12 cellular contexts compared by ENCODE assay signal in the genomic region with DNA sequence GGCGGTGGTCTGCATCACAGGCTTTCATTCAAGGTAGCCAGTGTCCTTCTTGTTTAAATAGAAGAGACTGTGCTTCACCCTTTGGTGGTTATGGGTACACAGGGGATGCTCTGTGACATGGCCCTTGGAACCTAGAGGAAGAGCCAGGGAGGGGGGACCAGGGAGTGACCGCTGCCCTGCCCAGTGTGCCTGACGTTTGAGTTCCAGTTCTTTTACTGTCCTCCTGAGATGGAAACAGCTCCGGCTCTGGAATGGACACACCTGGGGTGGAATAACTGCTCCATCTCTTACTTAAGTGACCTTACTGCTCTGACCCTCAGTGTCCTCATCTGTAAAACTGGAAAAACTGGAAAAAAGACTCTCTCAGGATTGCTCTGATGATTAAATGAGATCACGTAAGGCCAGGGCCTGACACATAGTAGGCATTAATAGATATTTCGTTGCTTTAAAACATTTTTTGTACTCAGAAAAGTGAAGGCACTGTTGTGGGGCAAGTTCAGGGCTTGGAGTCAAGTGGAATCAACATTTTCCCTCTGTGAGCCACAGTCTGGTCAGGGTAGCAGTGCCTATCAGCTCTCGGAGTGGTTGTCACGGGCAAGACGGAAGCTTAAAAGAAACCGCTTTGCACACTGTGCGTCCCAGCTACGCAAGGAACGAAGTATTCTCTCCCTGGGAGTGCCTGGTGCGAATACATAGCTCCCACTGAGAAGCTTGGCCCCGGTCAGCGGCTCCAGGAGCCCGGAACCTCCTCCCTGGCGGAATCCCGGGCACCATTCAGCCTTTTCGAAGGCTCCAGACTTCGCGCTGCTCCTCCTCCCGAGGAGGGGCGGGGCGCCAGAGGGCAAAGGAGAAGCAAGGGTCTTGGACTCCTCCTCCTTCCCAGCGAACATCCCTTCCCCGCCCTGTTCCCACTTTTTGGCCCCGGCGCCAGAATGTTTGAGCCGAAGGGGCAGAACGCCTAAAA. TPM values are rescaled to one million over a fixed set of nuclear protein-coding genes. Genes with fewer than 3 reads are reported as not detected.
DNase-seq lines count a peak whose midpoint lies in the region; ATAC-seq and TF ChIP-seq lines count a peak whose summit lies in the region.
"Had no signal": no experiment of that assay in that cellular context is flagged by ENCODE, and none has a peak within 500 bp of the region (broad histone marks: within the 10 kb centered on the region; RNA-seq: fewer than 3 reads in every experiment).

No MANE protein-coding gene starts in this region.

- TF ChIP-seq CTCF in cardiac muscle cell (IDR thresholded peaks at IDR 0.05; ENCODE audit: low read depth, low read length) (no peak), RWPE2 (IDR thresholded peaks at IDR 0.05; ENCODE audit: poor library complexity, severe bottlenecking) (no peak)

- H3K36me3 ChIP-seq in cardiac muscle cell (no peaks in the 10 kb centered on the region), RWPE2 (ENCODE audit: low read depth) (no peaks in the 10 kb centered on the region), iPS-20b (ENCODE audit: insufficient read depth, low read depth, low read length) (no peaks in the 10 kb centered on the region), stomach smooth muscle (ENCODE audit: control insufficient read depth in 2 of 2, insufficient read depth in 2 of 2, low read length in 2 of 2) (no peaks in the 10 kb centered on the region)

- H3K27ac ChIP-seq in cardiac muscle cell, result no peak overlapping the region
- H3K27ac ChIP-seq in RWPE2 (ENCODE audit: poor library complexity, severe bottlenecking), result no peak overlapping the region
- H3K27ac ChIP-seq in iPS-20b (ENCODE audit: low read length), result no peak overlapping the region
- no peak overlapping the region for H3K27ac ChIP-seq in stomach smooth muscle (ENCODE audit: low read length)
- H3K27ac ChIP-seq: epithelial cell of prostate had no signal

- no peak overlapping the region for H3K9ac ChIP-seq in iPS-20b (ENCODE audit: low read depth, low read length)
- H3K9ac ChIP-seq in stomach smooth muscle (ENCODE audit: low read length in 2 of 2), result no peak overlapping the region

- H3K4me3 ChIP-seq in cardiac muscle cell, result peak overlapping the region; percentile 16
- no peak overlapping the region for H3K4me3 ChIP-seq in RWPE2 (ENCODE audit: severe bottlenecking)
- H3K4me3 ChIP-seq in iPS-20b (ENCODE audit: low read length), result peak overlapping the region; percentile 62
- peak overlapping the region; percentile 38 to 49 for H3K4me3 ChIP-seq in stomach smooth muscle (ENCODE audit: low read length in 2 of 2)

- H3K27me3 ChIP-seq in cardiac muscle cell, result peaks cover 100% of the 10 kb centered on the region
- H3K27me3 ChIP-seq in RWPE2 (ENCODE audit: insufficient read depth, poor library complexity, severe bottlenecking), result peaks cover 100% of the 10 kb centered on the region
- H3K27me3 ChIP-seq in iPS-20b (ENCODE audit: insufficient read depth, low read length), result peaks cover 100% of the 10 kb centered on the region
- H3K27me3 ChIP-seq in stomach smooth muscle (ENCODE audit: control insufficient read depth in 1 of 2, insufficient read depth in 2 of 2, low read length in 2 of 2), result peaks cover 57 to 62% of the 10 kb centered on the region in 2 donors

- H3K9me3 ChIP-seq in cardiac muscle cell (ENCODE audit: low read depth) (no peaks in the 10 kb centered on the region), RWPE2 (ENCODE audit: severe bottlenecking) (peaks cover 2% of the 10 kb centered on the region), iPS-20b (ENCODE audit: insufficient read depth, low read depth, low read length) (peaks cover 16% of the 10 kb centered on the region; the same call in 1 of the 2 replicates), stomach smooth muscle (ENCODE audit: control insufficient read depth in 2 of 2, low read length in 2 of 2) (no peaks in the 10 kb centered on the region)

- DNase-seq in cardiac muscle cell (ENCODE audit: low read depth in 1 of 2, low spot score in 1 of 2), result peak; percentile 18 to 44
- DNase-seq in Right ventricle myocardium inferior (ENCODE audit: missing footprints), result no peak
- DNase-seq in RWPE2 (ENCODE audit: low spot score), result no peak
- DNase-seq in stimulated activated naive CD8-positive, alpha-beta T cell treated with anti-CD3 and anti-CD28 coated beads, Interleukin-15, Interleukin-2, amounts not matched to agents 100 U/mL and 50 U/mL, for 24 hours, result no peak
- DNase-seq in GOT3 (lab: John Stamatoyannopoulos, UW), result no peak
- no peak for DNase-seq in activated naive CD4-positive, alpha-beta T cell treated with anti-CD3 and anti-CD28 coated beads, Interleukin-2, amount 50 U/mL, for 16 hours
- DNase-seq: activated effector memory CD4-positive, alpha-beta T cell treated with Interleukin-2 at 50 U/mL for 16 hours; DMS79; NCI-H2171 treated with DMSO at 0.1 percent for 48 hours had no signal

- ATAC-seq in Right ventricle myocardium inferior (no peak), RWPE2 (ENCODE audit: low read depth) (peak; percentile 13; the same call in 1 of the 3 replicates)
- ATAC-seq in stimulated activated naive CD8-positive, alpha-beta T cell treated with anti-CD3 and anti-CD28 coated beads, Interleukin-15, Interleukin-2, amounts not matched to agents 100 U/mL and 50 U/mL, for 24 hours, result no peak

- intact Hi-C loops in Right ventricle myocardium inferior (cut with DNase I), result no loop called here

- no peaks in the 10 kb centered on the region for H3K4me1 ChIP-seq in cardiac muscle cell (ENCODE audit: low read depth)
- no peaks in the 10 kb centered on the region for H3K4me1 ChIP-seq in RWPE2 (ENCODE audit: insufficient read depth, poor library complexity, severe bottlenecking)
- H3K4me1 ChIP-seq in iPS-20b (ENCODE audit: insufficient read depth, low read length), result peaks cover 5% of the 10 kb centered on the region; the same call in 1 of the 2 replicates
- H3K4me1 ChIP-seq in stomach smooth muscle (ENCODE audit: control insufficient read depth, insufficient read depth, low read length), result peaks cover 6% of the 10 kb centered on the region

RNA-seq across cellular contexts. Expression of gene POU4F3, which starts 5.8 kb away (rescaled TPM):
- total RNA-seq in cardiac muscle cell (0.15 and 0.32 TPM in 2 replicates), Right ventricle myocardium inferior (not detected)
- not detected in 2 replicates for polyA plus RNA-seq in cardiac muscle cell

Comparison
In these comparisons a context has a peak if more than half of its experiments do, and no peak if none do; other contexts are left out.
1. DNase-seq: peak in cardiac muscle cell (2 of 2); none in Right ventricle myocardium inferior (single experiment), RWPE2 (single experiment), stimulated activated naive CD8-positive, alpha-beta T cell treated with anti-CD3 and anti-CD28 coated beads, Interleukin-15, Interleukin-2, amounts not matched to agents 100 U/mL and 50 U/mL, for 24 hours (single experiment), GOT3 (single experiment) and activated naive CD4-positive, alpha-beta T cell treated with anti-CD3 and anti-CD28 coated beads, Interleukin-2, amount 50 U/mL, for 16 hours (single experiment).